In genomic region chr5:126544087-126544740, GRCh38 we compare ENCODE assay signal across 8 cellular contexts. TPM values are rescaled to one million over a fixed set of nuclear protein-coding genes. Genes with fewer than 3 reads are reported as not detected.
DNase-seq lines count a peak whose midpoint lies in the region; ATAC-seq, FAIRE-seq and TF ChIP-seq lines count a peak whose summit lies in the region.

No MANE protein-coding gene starts in this region.

- peak; percentile 74 for ATAC-seq in GM19043 (IDR thresholded peaks at IDR 0.05; ENCODE audit: low read depth, unreplicated experiment)
- ATAC-seq in HG03066 (IDR thresholded peaks at IDR 0.05; ENCODE audit: low read depth, unreplicated experiment) = peak; percentile 51
- ATAC-seq in right lobe of liver = peak; percentile 39 to 70 (median 55)
- no peak for ATAC-seq in HG03196 (IDR thresholded peaks at IDR 0.05; ENCODE audit: unreplicated experiment)

- H3K4me2 ChIP-seq in DOHH2 (ENCODE audit: low read length) (no peak overlapping the region), astrocyte (ENCODE audit: low read length) (no peak overlapping the region)

- H4K20me1 ChIP-seq in DOHH2 (ENCODE audit: control insufficient read depth, insufficient read depth, low read depth, low read length) = no peaks in the 10 kb centered on the region
- H4K20me1 ChIP-seq in astrocyte (ENCODE audit: insufficient read depth, low read length) = no peaks in the 10 kb centered on the region

- H3K4me3 Mint-ChIP-seq in astrocyte (ENCODE audit: unreplicated experiment) = no peak overlapping the region

- no peaks in the 10 kb centered on the region; the same call in 1 of the 2 replicates for H3K27me3 ChIP-seq in DOHH2 (ENCODE audit: control insufficient read depth, low read length)
- no peaks in the 10 kb centered on the region for H3K27me3 ChIP-seq in astrocyte (ENCODE audit: insufficient read depth, low read length)
- no peaks in the 10 kb centered on the region for H3K27me3 ChIP-seq in right lobe of liver

- H3K4me3 ChIP-seq in DOHH2 (ENCODE audit: low read length) (no peak overlapping the region), astrocyte (ENCODE audit: insufficient read depth, low read depth, low read length) (no peak overlapping the region), right lobe of liver (no peak overlapping the region)

- H3K9me2 ChIP-seq in DOHH2 (replicated peaks; ENCODE audit: control insufficient read depth, low read length) = no peaks in the 10 kb centered on the region

- H3K27me3 Mint-ChIP-seq in astrocyte (ENCODE audit: low read depth, unreplicated experiment) = no peaks in the 10 kb centered on the region

- peak; percentile 23 for DNase-seq in OCI-M1 (lab: John Stamatoyannopoulos, UW)
- DNase-seq in astrocyte (ENCODE audit: low read depth) = no peak
- no peak for DNase-seq in right lobe of liver
- DNase-seq in superior temporal gyrus (ENCODE audit: extremely low spot score) = no peak

- H3K27ac ChIP-seq in DOHH2 (ENCODE audit: low read depth, low read length) (no peak overlapping the region), astrocyte (ENCODE audit: low read depth, low read length) (no peak overlapping the region), right lobe of liver (peak overlapping the region in 2 of 3 donors; percentile 9 to 81)

- intact Hi-C loops in right lobe of liver (cut with DNase I) = loop anchor here in 1 of 2 donors (10.0 kb wide), 1 partner anchor 61 kb away; the partner anchor contains the start of gene PHAX

- H3F3A ChIP-seq in DOHH2 (ENCODE audit: control insufficient read depth, insufficient read depth) = no peaks in the 10 kb centered on the region

- H3K36me3 Mint-ChIP-seq in astrocyte (ENCODE audit: low read depth, unreplicated experiment) = peaks cover 7% of the 10 kb centered on the region

- H3K36me3 ChIP-seq in DOHH2 (ENCODE audit: control insufficient read depth, low read length) (no peaks in the 10 kb centered on the region), astrocyte (ENCODE audit: insufficient read depth, low read length) (peaks cover 4% of the 10 kb centered on the region), right lobe of liver (peaks cover 0 to 26% (median 11%) of the 10 kb centered on the region in 4 donors)

- H3K79me2 ChIP-seq in DOHH2 (ENCODE audit: control insufficient read depth, low read length) (no peaks in the 10 kb centered on the region), astrocyte (ENCODE audit: insufficient read depth, low read length) (no peaks in the 10 kb centered on the region)

- FAIRE-seq in astrocyte (lab: Jason Lieb, UNC) = no peak

- no peaks in the 10 kb centered on the region for H3K9me3 Mint-ChIP-seq in astrocyte (ENCODE audit: unreplicated experiment)

- H2AFZ ChIP-seq in astrocyte (ENCODE audit: low read depth, low read length) = no peak overlapping the region

- no peak for TF ChIP-seq POLR2A in right lobe of liver (IDR thresholded peaks at IDR 0.05)

- 43% methylated on average over 7 of the region's 12 CpGs for WGBS in right lobe of liver (ENCODE audit: insufficient coverage, low coverage, low lambda C conversion rate, missing lambda C conversion rate)

- H3K27ac Mint-ChIP-seq in astrocyte (ENCODE audit: unreplicated experiment) = no peak overlapping the region

- peak; percentile 76 for TF ChIP-seq CTCF in DOHH2 (IDR thresholded peaks at IDR 0.05; ENCODE audit: low read depth, low read length, poor library complexity, severe bottlenecking)
- TF ChIP-seq CTCF in astrocyte (IDR thresholded peaks at IDR 0.05; ENCODE audit: insufficient read depth, low read depth, low read length) = peak; percentile 62
- TF ChIP-seq CTCF in right lobe of liver (IDR thresholded peaks at IDR 0.05) = peak; percentile 26 to 51 (median 29)

- H3K4me1 ChIP-seq in DOHH2 (ENCODE audit: control insufficient read depth, low read length) (no peaks in the 10 kb centered on the region), astrocyte (ENCODE audit: insufficient read depth, low read length) (no peaks in the 10 kb centered on the region), right lobe of liver (peaks cover 0 to 23% (median 11%) of the 10 kb centered on the region in 4 donors)

- no peaks in the 10 kb centered on the region for H3K9me3 ChIP-seq in DOHH2 (ENCODE audit: control insufficient read depth, insufficient read depth, low read length)
- H3K9me3 ChIP-seq in astrocyte (ENCODE audit: insufficient read depth, low read depth, low read length) = no peaks in the 10 kb centered on the region
- H3K9me3 ChIP-seq in right lobe of liver = no peaks in the 10 kb centered on the region

- no peak overlapping the region for H3K9ac ChIP-seq in astrocyte (ENCODE audit: low read length)

- no peaks in the 10 kb centered on the region for H3K4me1 Mint-ChIP-seq in astrocyte (ENCODE audit: low read depth, unreplicated experiment)

RNA-seq across cellular contexts. Expression of gene ALDH7A1, which starts 50.8 kb away (rescaled TPM):
- total RNA-seq in astrocyte = 85.5 and 90.6 TPM in 2 replicates
- total RNA-seq in right lobe of liver = 100 to 1,000 TPM in 2 of 6 experiments, 10 to 100 TPM in 4; 23.0 to 142 (median 96.7) TPM

RNA-seq across cellular contexts. Expression of gene PHAX, which starts 56.5 kb away (rescaled TPM):
- total RNA-seq in astrocyte = 51.1 and 58.1 TPM in 2 replicates
- 10 to 100 TPM; 11.0 to 24.6 (median 19.4) TPM for total RNA-seq in right lobe of liver

Comparison
In these comparisons a context has a peak if more than half of its experiments do, and no peak if none do; other contexts are left out.
1. H3K27ac ChIP-seq: peak in right lobe of liver (2 of 3); none in DOHH2 (single experiment) and astrocyte (single experiment).
2. Peak in every context shown above with its lines, with median percentiles within 50 percentile points of each other: CTCF ChIP-seq.